ENCODE assay signal across 1 cellular context in the genomic region with DNA sequence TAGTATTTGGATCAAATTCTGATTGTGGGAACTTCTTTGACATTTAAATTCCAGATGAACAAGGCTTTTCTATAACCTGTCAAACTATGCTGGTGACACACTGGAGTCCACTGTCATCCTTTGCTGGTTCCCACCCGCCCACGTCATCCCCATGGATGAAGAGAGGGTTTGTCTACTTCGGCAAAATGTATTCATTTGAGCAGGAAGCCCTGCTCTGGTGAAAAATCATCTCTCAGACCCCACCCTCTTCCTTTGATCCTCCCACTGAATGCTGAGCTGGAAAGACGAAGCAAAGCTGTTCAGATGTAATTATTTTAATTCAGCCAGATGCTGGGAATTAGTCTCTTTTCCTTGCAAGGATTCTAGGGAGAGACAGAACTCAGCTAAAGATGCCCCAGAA.
A peak's percentile ranks its signal among the peaks of the same experiment; 100 is the strongest.
TF ChIP-seq lines count a peak whose summit lies in the region.

No MANE protein-coding gene starts in this region.

TF ChIP-seq in K562, 482 proteins besides CTCF, POLR2A, EP300 and RAD21:
- TF ChIP-seq SRSF7 (optimal IDR thresholded peaks at IDR 0.05; ENCODE audit: low read depth, low read length) (no peak), EGR1 (conservative IDR thresholded peaks at IDR 0.05) (peak; percentile 49)
TF ChIP-seq in K562: peak in this region for 1.
